8 cellular contexts compared by ENCODE assay signal in the genomic region with DNA sequence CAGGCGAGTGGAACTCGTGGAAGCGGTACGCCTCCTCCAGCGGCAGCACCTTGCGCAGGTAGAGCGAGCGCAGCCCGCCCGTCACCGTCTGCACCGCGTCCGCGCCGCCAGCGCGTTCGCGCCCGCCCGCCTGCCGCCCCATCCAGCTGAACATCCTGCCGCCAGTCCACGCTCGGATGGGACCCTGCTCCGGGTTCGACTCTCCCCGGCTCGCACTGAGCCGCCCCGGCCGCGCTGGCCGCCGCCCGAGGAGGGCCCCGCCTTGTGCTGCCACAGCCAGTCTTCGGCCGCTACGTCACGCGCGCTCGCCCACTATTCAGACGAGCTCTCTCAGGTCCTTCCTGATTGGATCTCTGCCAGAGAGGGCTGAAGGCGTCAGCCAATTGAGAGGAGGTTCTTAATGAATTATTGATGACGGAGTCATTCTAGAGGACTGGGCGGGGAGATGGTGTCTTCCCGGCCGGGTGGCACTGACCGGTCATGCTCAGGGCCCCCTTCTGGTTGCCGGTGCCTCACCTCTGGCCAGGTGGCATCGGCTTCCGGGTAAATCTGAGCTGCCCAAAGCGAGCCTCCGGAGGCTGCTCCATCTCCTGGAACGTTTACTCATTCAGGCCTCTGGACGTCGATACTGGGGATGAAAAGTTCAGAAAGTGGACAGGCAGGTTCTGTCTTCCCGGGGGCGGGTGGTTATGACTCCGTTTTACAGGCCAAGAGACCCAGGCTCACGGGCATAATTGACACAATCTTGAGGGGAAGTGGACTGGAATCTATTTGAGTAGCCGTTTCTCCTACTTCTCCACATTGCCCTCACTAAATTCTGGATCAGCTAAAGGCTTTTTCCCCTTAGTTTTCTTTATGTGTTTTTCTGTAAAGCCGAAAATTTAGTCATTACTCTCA. TPM values are rescaled to one million over a fixed set of nuclear protein-coding genes. Genes with fewer than 3 reads are reported as not detected.
DNase-seq lines count a peak whose midpoint lies in the region; ATAC-seq and TF ChIP-seq lines count a peak whose summit lies in the region.

TSS of gene EHD4 (minus strand) at position 217 of the 897 bp plus-strand sequence. CDS start at position 154, 63 bp downstream.

- H3K4me1 ChIP-seq in ascending aorta (peaks cover 0 to 24% of the 10 kb centered on the region in 2 donors), right cardiac atrium (ENCODE audit: control insufficient read depth, insufficient read depth, low read length) (peaks cover 5% of the 10 kb centered on the region), vagina (peaks cover 22% of the 10 kb centered on the region)

- peak within 1 kb of the TSS; percentile 98 for H3K27ac ChIP-seq in ascending aorta
- peak within 1 kb of the TSS; percentile 88 for H3K27ac ChIP-seq in right cardiac atrium (ENCODE audit: low read length)
- H3K27ac ChIP-seq in vagina, result peak within 1 kb of the TSS; percentile 89

- intact Hi-C loops in ascending aorta (cut with DNase I) (loop anchor here (1.0 to 5.0 kb wide), 5 partner anchors 39 to 200 kb away; partner anchors contain the start of genes JMJD7, MAPKBP1 and SPTBN5), right cardiac atrium (cut with DNase I) (loop anchor here in 1 of 4 donors (5.0 kb wide), 1 partner anchor 35 kb away; no protein-coding TSS in a partner anchor), vagina (cut with DNase I) (no loop called here)

- peak; percentile 42 to 56 (median 44) for TF ChIP-seq CTCF in ascending aorta (IDR thresholded peaks at IDR 0.05)
- TF ChIP-seq CTCF in vagina (IDR thresholded peaks at IDR 0.05), result peak in 1 of 3 experiments; percentile 37

- ATAC-seq in GM18498 (IDR thresholded peaks at IDR 0.05; ENCODE audit: unreplicated experiment) (peak; percentile 81), HG02938 (IDR thresholded peaks at IDR 0.05; ENCODE audit: unreplicated experiment) (peak; percentile 71), right cardiac atrium (peak; percentile 98)

- H3K4me3 ChIP-seq in ascending aorta (peak within 1 kb of the TSS; percentile 96 to 99), right cardiac atrium (ENCODE audit: low read length) (peak within 1 kb of the TSS; percentile 81), vagina (peak within 1 kb of the TSS; percentile 91 to 99)

- TF ChIP-seq POLR2A in vagina (IDR thresholded peaks at IDR 0.05), result peak in 1 of 2 donors; percentile 81

- H3K36me3 ChIP-seq in ascending aorta (no peaks in the 10 kb centered on the region), vagina (no peaks in the 10 kb centered on the region)

- H3K9me3 ChIP-seq in ascending aorta (no peaks in the 10 kb centered on the region), right cardiac atrium (ENCODE audit: control insufficient read depth, low read length) (no peaks in the 10 kb centered on the region), vagina (no peaks in the 10 kb centered on the region)

- DNase-seq in NCI-H187 (lab: John Stamatoyannopoulos, UW) (peak; percentile 60 to 85), T-helper 2 cell (peak; percentile 82 to 98 (median 91)), ascending aorta (ENCODE audit: low spot score in 2 of 2) (peak; percentile 98 to 100), right cardiac atrium (peak; percentile 99 to 100 (median 99)), pulmonary artery endothelial cell (ENCODE audit: low read depth, low spot score) (peak; percentile 98), vagina (ENCODE audit: extremely low spot score in 2 of 2) (peak; percentile 99)

- H3K27me3 ChIP-seq in ascending aorta (no peaks in the 10 kb centered on the region), right cardiac atrium (ENCODE audit: control insufficient read depth, insufficient read depth) (no peaks in the 10 kb centered on the region), vagina (no peaks in the 10 kb centered on the region)

- WGBS in right cardiac atrium, result 2% methylated on average over 66 of the region's 66 CpGs

RNA-seq across cellular contexts. Expression of gene EHD4, which starts in this region (rescaled TPM):
- total RNA-seq in ascending aorta, result 70.4 TPM
- total RNA-seq in right cardiac atrium, result 10 to 100 TPM; 31.7 to 37.4 (median 35.3) TPM
- 26.3 TPM for polyA plus RNA-seq in right cardiac atrium
- 189 and 190 TPM in 2 replicates for total RNA-seq in pulmonary artery endothelial cell
- 24.6 TPM for total RNA-seq in vagina

Comparison
In these comparisons a context has a peak if more than half of its experiments do, and no peak if none do; other contexts are left out.
1. Peak in every context shown above with its lines: DNase-seq, ATAC-seq, H3K4me3 ChIP-seq and H3K27ac ChIP-seq.